Comparison of ENCODE assay signal across 12 cellular contexts in genomic region chr2:58594175-58594574, GRCh38.
DNase-seq lines count a peak whose midpoint lies in the region; ATAC-seq and TF ChIP-seq lines count a peak whose summit lies in the region.
"Had no signal": no experiment of that assay in that cellular context is flagged by ENCODE, and none has a peak within 500 bp of the region (broad histone marks: within the 10 kb centered on the region; RNA-seq: fewer than 3 reads in every experiment).

No MANE protein-coding gene starts in this region.

- no peak for ATAC-seq in GM19395 (IDR thresholded peaks at IDR 0.05; ENCODE audit: unreplicated experiment)
- ATAC-seq: effector memory CD8-positive, alpha-beta T cell had no signal

- H3K27me3 ChIP-seq in DOHH2 (ENCODE audit: control insufficient read depth, low read length) = no peaks in the 10 kb centered on the region
- H3K27me3 ChIP-seq in thyroid gland = no peaks in the 10 kb centered on the region

- H3K27ac ChIP-seq in DOHH2 (ENCODE audit: low read depth, low read length) = no peak overlapping the region
- no peak overlapping the region for H3K27ac ChIP-seq in OCI-LY7 (ENCODE audit: low read depth, low read length, poor library complexity, severe bottlenecking)
- H3K27ac ChIP-seq in thyroid gland = no peak overlapping the region

- peaks cover 4% of the 10 kb centered on the region for H3K9me3 Mint-ChIP-seq in glutamatergic neuron (ENCODE audit: unreplicated experiment)

- H2AFZ ChIP-seq in OCI-LY7 (ENCODE audit: low read length) = no peak overlapping the region

- H3K4me3 Mint-ChIP-seq in glutamatergic neuron (ENCODE audit: unreplicated experiment) = peak overlapping the region; percentile 57
- H3K4me3 Mint-ChIP-seq: effector memory CD8-positive, alpha-beta T cell had no signal

- H3F3A ChIP-seq in DOHH2 (ENCODE audit: control insufficient read depth, insufficient read depth) = no peaks in the 10 kb centered on the region

- intact Hi-C loops in OCI-LY7 (cut with micrococcal nuclease; ENCODE audit: unreplicated experiment) (no loop called here), thyroid gland (cut with DNase I) (no loop called here)

- TF ChIP-seq CTCF in DOHH2 (IDR thresholded peaks at IDR 0.05; ENCODE audit: low read depth, low read length, poor library complexity, severe bottlenecking) (peak; percentile 37), OCI-LY7 (conservative IDR thresholded peaks at IDR 0.05; ENCODE audit: low read length) (peak; percentile 30; the same call in 1 of the 2 replicates), glutamatergic neuron (IDR thresholded peaks at IDR 0.05; ENCODE audit: partially characterized antibody, unreplicated experiment) (peak; percentile 68), thyroid gland (IDR thresholded peaks at IDR 0.05) (no peak)

- H3K4me1 Mint-ChIP-seq in glutamatergic neuron (ENCODE audit: low read depth, unreplicated experiment) = peaks cover 12% of the 10 kb centered on the region

- H3K4me1 ChIP-seq in DOHH2 (ENCODE audit: control insufficient read depth, low read length) (no peaks in the 10 kb centered on the region), OCI-LY7 (ENCODE audit: insufficient read depth, low read length, poor library complexity, severe bottlenecking) (no peaks in the 10 kb centered on the region), thyroid gland (no peaks in the 10 kb centered on the region)

- H3K79me2 ChIP-seq in DOHH2 (ENCODE audit: control insufficient read depth, low read length) = no peaks in the 10 kb centered on the region
- H3K79me2 ChIP-seq in OCI-LY7 (ENCODE audit: insufficient read depth, low read depth, low read length) = no peaks in the 10 kb centered on the region

- DNase-seq in HEK293T (ENCODE audit: extremely low spot score) = peak; percentile 46
- peak; percentile 1 for DNase-seq in OCI-LY7 (ENCODE audit: low spot score)
- peak; percentile 60 for DNase-seq in glutamatergic neuron
- DNase-seq in thyroid gland = no peak
- no peak for DNase-seq in GF-D8 (lab: John Stamatoyannopoulos, UW)
- no peak for DNase-seq in amniotic stem cell (lab: John Stamatoyannopoulos, UW)
- DNase-seq: activated naive CD4-positive, alpha-beta T cell treated with Interleukin-2 at 50 U/mL for 16 hours; effector memory CD8-positive, alpha-beta T cell; NCI-H1048 had no signal

- H3K4me3 ChIP-seq in DOHH2 (ENCODE audit: low read length) (no peak overlapping the region), OCI-LY7 (ENCODE audit: low read depth, low read length, poor library complexity, severe bottlenecking) (no peak overlapping the region), thyroid gland (replicated peaks in 1 of 3) (no peak overlapping the region)
- H3K4me3 ChIP-seq: lung had no signal

- no peaks in the 10 kb centered on the region for H3K9me3 ChIP-seq in DOHH2 (ENCODE audit: control insufficient read depth, insufficient read depth, low read length)
- no peaks in the 10 kb centered on the region for H3K9me3 ChIP-seq in OCI-LY7 (ENCODE audit: low read length)
- no peaks in the 10 kb centered on the region for H3K9me3 ChIP-seq in thyroid gland

- no peak for TF ChIP-seq POLR2A in thyroid gland (IDR thresholded peaks at IDR 0.05)

- H3K36me3 Mint-ChIP-seq in glutamatergic neuron (ENCODE audit: unreplicated experiment) = no peaks in the 10 kb centered on the region

- WGBS in thyroid gland, 2 donors = 53 to 62% methylated on average over 4 of the region's 4 CpGs

- H3K4me2 ChIP-seq in DOHH2 (ENCODE audit: low read length) = no peak overlapping the region
- no peak overlapping the region for H3K4me2 ChIP-seq in OCI-LY7 (ENCODE audit: low read length)

- POLR2A ChIA-PET in HEK293T (lab: Yijun Ruan, JAX) = no interaction called here
- POLR2A ChIA-PET in OCI-LY7 (lab: Charles Lee) = interaction anchor here (0.7 kb wide), 1 partner anchor 344 kb away, joined by 3 read pairs; no protein-coding TSS in a partner anchor

- H4K20me1 ChIP-seq in DOHH2 (ENCODE audit: control insufficient read depth, insufficient read depth, low read depth, low read length) = no peaks in the 10 kb centered on the region
- no peaks in the 10 kb centered on the region for H4K20me1 ChIP-seq in OCI-LY7 (ENCODE audit: insufficient read depth, low read length)

- H3K27ac Mint-ChIP-seq in glutamatergic neuron (ENCODE audit: unreplicated experiment) = peak overlapping the region; percentile 92
- H3K27ac Mint-ChIP-seq: effector memory CD8-positive, alpha-beta T cell had no signal

- H3K36me3 ChIP-seq in DOHH2 (ENCODE audit: control insufficient read depth, low read length) = no peaks in the 10 kb centered on the region
- H3K36me3 ChIP-seq in OCI-LY7 (ENCODE audit: insufficient read depth, low read length) = no peaks in the 10 kb centered on the region
- no peaks in the 10 kb centered on the region for H3K36me3 ChIP-seq in thyroid gland

- BruUV-seq in OCI-LY7 (replicated peaks; lab: Mats Ljungman, UMichigan) = no TSS peak

- CTCF ChIA-PET in HEK293T (lab: Yijun Ruan, JAX) (interaction anchor here (0.7 kb wide), 1 partner anchor 1532 kb away, joined by 3 read pairs; no protein-coding TSS in a partner anchor), OCI-LY7 (lab: Charles Lee; ENCODE audit: unreplicated experiment) (no interaction called here)

- peaks cover 3% of the 10 kb centered on the region for H3K27me3 Mint-ChIP-seq in glutamatergic neuron (ENCODE audit: unreplicated experiment)
- H3K27me3 Mint-ChIP-seq: effector memory CD8-positive, alpha-beta T cell had no signal

- H3K9me2 ChIP-seq in DOHH2 (replicated peaks; ENCODE audit: control insufficient read depth, low read length) = no peaks in the 10 kb centered on the region
- H3K9me2 ChIP-seq in OCI-LY7 (ENCODE audit: insufficient read depth, low read length) = no peaks in the 10 kb centered on the region

TF ChIP-seq in HEK293T, 16 proteins besides CTCF, POLR2A, EP300 and RAD21:
- no peak for TF ChIP-seq SUZ12 (IDR thresholded peaks at IDR 0.05)
- no peak for TF ChIP-seq TARDBP (IDR thresholded peaks at IDR 0.05)
- no peak for TF ChIP-seq FOXA1 (IDR thresholded peaks at IDR 0.05)
- TF ChIP-seq BHLHE40 (IDR thresholded peaks at IDR 0.05; ENCODE audit: borderline replicate concordance) = no peak
- TF ChIP-seq NFRKB (IDR thresholded peaks at IDR 0.05) = no peak
- TF ChIP-seq FOXK2 (IDR thresholded peaks at IDR 0.05) = no peak
- TF ChIP-seq PKNOX1 (IDR thresholded peaks at IDR 0.05) = peak; percentile 44; the same call in 1 of the 2 replicates

Comparison
In these comparisons a context has a peak if more than half of its experiments do, and no peak if none do; other contexts are left out.
1. CTCF ChIP-seq: peak in DOHH2 (single experiment), OCI-LY7 (single experiment) and glutamatergic neuron (single experiment); none in thyroid gland (0 of 6).
2. DNase-seq: peak in HEK293T (single experiment), OCI-LY7 (single experiment) and glutamatergic neuron (single experiment); none in thyroid gland (0 of 2), GF-D8 (single experiment) and amniotic stem cell (single experiment).